ENCODE assay signal across 8 cellular contexts in genomic region chr17:29140631-29141483, GRCh38. TPM values are rescaled to one million over a fixed set of nuclear protein-coding genes. Genes with fewer than 3 reads are reported as not detected.
DNase-seq lines count a peak whose midpoint lies in the region; ATAC-seq and TF ChIP-seq lines count a peak whose summit lies in the region.

No MANE protein-coding gene starts in this region.

- H3K36me3 ChIP-seq in neuronal stem cell (replicated peaks in 1 of 2; ENCODE audit: control insufficient read depth in 2 of 2, insufficient read depth in 2 of 2, low read length in 2 of 2): no peaks in the 10 kb centered on the region

- no peak overlapping the region for H3K14ac ChIP-seq in neuronal stem cell (ENCODE audit: low read length)

- no peak overlapping the region for H3K4me2 ChIP-seq in neuronal stem cell (ENCODE audit: insufficient read depth, low read length, poor library complexity, severe bottlenecking)

- H3K9ac ChIP-seq in neuronal stem cell (ENCODE audit: low read depth, low read length, poor library complexity): peak overlapping the region; percentile 7

- no peak overlapping the region for H4K8ac ChIP-seq in neuronal stem cell (ENCODE audit: low read depth, low read length)

- H3K4me1 ChIP-seq in neuronal stem cell (ENCODE audit: control insufficient read depth in 2 of 2, insufficient read depth in 1 of 2, low read depth in 1 of 2, low read length in 2 of 2): peaks cover 32 to 42% of the 10 kb centered on the region in 2 donors

- DNase-seq in CD14-positive monocyte (ENCODE audit: low spot score) (peak; percentile 56), neuronal stem cell (ENCODE audit: low spot score) (no peak), NCI-H226 (no peak), NCI-H187 (lab: John Stamatoyannopoulos, UW) (no peak)
- peak; percentile 48 to 68 (median 51) for DNase-seq in effector memory CD8-positive, alpha-beta T cell

- no peak overlapping the region for H2BK120ac ChIP-seq in neuronal stem cell (ENCODE audit: low read depth, low read length)

- peak; percentile 54 for ATAC-seq in effector memory CD8-positive, alpha-beta T cell (replicated peaks)
- no peak for ATAC-seq in HG02610 (IDR thresholded peaks at IDR 0.05; ENCODE audit: unreplicated experiment)

- no peak for TF ChIP-seq CTCF in CD14-positive monocyte (IDR thresholded peaks at IDR 0.05)
- no peak for TF ChIP-seq CTCF in WI38 (IDR thresholded peaks at IDR 0.05; ENCODE audit: low read depth, low read length)

- no peak overlapping the region for H2AK5ac ChIP-seq in neuronal stem cell (ENCODE audit: low read depth, low read length)

- no peaks in the 10 kb centered on the region for H3K9me3 ChIP-seq in neuronal stem cell (replicated peaks in 1 of 2; ENCODE audit: control insufficient read depth in 2 of 2, insufficient read depth in 1 of 2, low read depth in 1 of 2, low read length in 2 of 2)

- H4K91ac ChIP-seq in neuronal stem cell (ENCODE audit: low read depth, low read length, poor library complexity): no peak overlapping the region

- H3K4me3 ChIP-seq in WI38 (ENCODE audit: low read depth, low read length): peak overlapping the region; percentile 45
- H3K4me3 ChIP-seq in neuronal stem cell (ENCODE audit: low read length in 2 of 2): peak overlapping the region in 1 of 2 donors; percentile 47

- peaks cover 7 to 17% of the 10 kb centered on the region in 2 donors for H3K36me3 Mint-ChIP-seq in CD14-positive monocyte
- peaks cover 1% of the 10 kb centered on the region for H3K36me3 Mint-ChIP-seq in IgD-negative memory B cell
- peaks cover 25% of the 10 kb centered on the region for H3K36me3 Mint-ChIP-seq in effector memory CD8-positive, alpha-beta T cell (ENCODE audit: insufficient read depth)

- H2AFZ ChIP-seq in neuronal stem cell (ENCODE audit: low read length): peak overlapping the region; percentile 65

- H2BK15ac ChIP-seq in neuronal stem cell (ENCODE audit: low read length): peak overlapping the region; percentile 8

- H3K4me3 Mint-ChIP-seq in CD14-positive monocyte (peak overlapping the region; percentile 87 to 98), IgD-negative memory B cell (peak overlapping the region; percentile 92 to 98 (median 95))
- peak overlapping the region; percentile 89 to 92 for H3K4me3 Mint-ChIP-seq in effector memory CD8-positive, alpha-beta T cell

- no peak overlapping the region for H2BK12ac ChIP-seq in neuronal stem cell (ENCODE audit: low read length)

- peaks cover 2% of the 10 kb centered on the region for H3K79me1 ChIP-seq in neuronal stem cell (ENCODE audit: low read depth, low read length)

- peak overlapping the region; percentile 48 for H3K27ac ChIP-seq in neuronal stem cell (replicated peaks; ENCODE audit: low read length)

- H3K18ac ChIP-seq in neuronal stem cell (ENCODE audit: low read length): peak overlapping the region; percentile 69

- no peak overlapping the region for H3K4ac ChIP-seq in neuronal stem cell (ENCODE audit: low read length)

- H3K27me3 Mint-ChIP-seq in CD14-positive monocyte (ENCODE audit: low read depth in 3 of 3): no peaks in the 10 kb centered on the region
- no peaks in the 10 kb centered on the region for H3K27me3 Mint-ChIP-seq in IgD-negative memory B cell
- no peaks in the 10 kb centered on the region for H3K27me3 Mint-ChIP-seq in effector memory CD8-positive, alpha-beta T cell

- no CpG with 5 or more reads among the region's 14 CpGs for WGBS in neuronal stem cell (ENCODE audit: extremely low coverage in 2 of 2, insufficient read length in 2 of 2, insufficient replicate concordance in 1 of 2), 2 donors

- H3K23ac ChIP-seq in neuronal stem cell (ENCODE audit: low read depth, low read length, poor library complexity): no peak overlapping the region

- H3K4me1 Mint-ChIP-seq in CD14-positive monocyte (peaks cover 74% of the 10 kb centered on the region), IgD-negative memory B cell (peaks cover 39 to 56% (median 48%) of the 10 kb centered on the region in 3 donors)
- peaks cover 60 to 69% of the 10 kb centered on the region in 2 donors for H3K4me1 Mint-ChIP-seq in effector memory CD8-positive, alpha-beta T cell (ENCODE audit: low read depth in 2 of 2)

- H3K9me3 Mint-ChIP-seq in CD14-positive monocyte (no peaks in the 10 kb centered on the region), IgD-negative memory B cell (no peaks in the 10 kb centered on the region)
- H3K9me3 Mint-ChIP-seq in effector memory CD8-positive, alpha-beta T cell: no peaks in the 10 kb centered on the region

- H3K27ac Mint-ChIP-seq in CD14-positive monocyte (peak overlapping the region; percentile 93 to 99 (median 96)), IgD-negative memory B cell (peak overlapping the region; percentile 93 to 98 (median 97))
- H3K27ac Mint-ChIP-seq in effector memory CD8-positive, alpha-beta T cell: peak overlapping the region; percentile 95 to 96

- H3K27me3 ChIP-seq in neuronal stem cell (ENCODE audit: control insufficient read depth in 3 of 3, insufficient read depth in 3 of 3, low read depth in 1 of 3, low read length in 3 of 3): no peaks in the 10 kb centered on the region

- intact Hi-C loops in CD14-positive monocyte (cut with micrococcal nuclease): loop anchor here (2.0 to 5.0 kb wide), 2 partner anchors 14 to 151 kb away; partner anchors contain the start of gene NUFIP2 (in 2 of the 2)

- H2BK5ac ChIP-seq in neuronal stem cell (ENCODE audit: low read length): no peak overlapping the region

RNA-seq across cellular contexts. Expression of gene MYO18A, which starts 39.3 kb away (rescaled TPM):
- polyA plus RNA-seq in CD14-positive monocyte (10 to 100 TPM in 1 of 2 donors, 1 to 10 TPM in 1; 6.3 to 11.0 TPM), IgD-negative memory B cell (39.6 TPM)
- 12.3 TPM for polyA plus RNA-seq in neuronal stem cell (2013, experiment 1 of 2)
- polyA plus RNA-seq in neuronal stem cell (2013, experiment 2 of 2): 12.3 TPM

Comparison
In these comparisons a context has a peak if more than half of its experiments do, and no peak if none do; other contexts are left out.
1. DNase-seq: peak in CD14-positive monocyte (single experiment) and effector memory CD8-positive, alpha-beta T cell (3 of 3); none in neuronal stem cell (single experiment), NCI-H226 (single experiment) and NCI-H187 (0 of 2).
2. Peak in every context shown above with its lines, with median percentiles within 50 percentile points of each other: H3K27ac Mint-ChIP-seq and H3K4me3 Mint-ChIP-seq.